In the genomic region with DNA sequence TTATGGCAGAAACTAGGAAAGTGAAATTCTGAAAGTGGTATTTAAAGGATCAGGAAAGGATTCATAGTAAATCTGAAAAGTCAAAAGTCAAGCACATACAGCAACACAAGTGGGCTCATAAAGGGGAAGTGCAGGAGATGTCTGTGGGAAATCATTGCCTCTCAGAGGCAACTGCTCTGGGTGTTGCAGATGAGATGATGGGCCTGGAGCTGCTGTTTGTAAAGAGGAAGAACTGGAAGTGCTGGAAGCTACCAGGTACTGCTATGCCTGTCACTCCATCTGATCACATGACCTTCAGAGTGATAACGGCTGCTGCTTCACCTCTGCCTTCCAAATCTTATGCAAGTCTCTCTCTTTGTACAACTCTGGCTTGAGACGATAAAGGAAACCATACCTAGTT, we compare ENCODE assay signal across 20 cellular contexts.
"Had no signal": no experiment of that assay in that cellular context is flagged by ENCODE, and none has a peak within 500 bp of the region (broad histone marks: within the 10 kb centered on the region; RNA-seq: fewer than 3 reads in every experiment).

No MANE protein-coding gene starts in this region.

- H3K36me3 ChIP-seq: ascending aorta, colonic mucosa, gastrocnemius medialis, spleen, thoracic aorta, upper lobe of left lung had no signal

- H3K9me3 ChIP-seq: ascending aorta, colonic mucosa, gastrocnemius medialis, thoracic aorta, upper lobe of left lung had no signal

- DNase-seq: activated CD4-positive, alpha-beta T cell treated with anti-CD3 and anti-CD28 coated beads, Interleukin-2, amount 50 U/mL, for 1 hour; activated CD4-positive, CD25-positive, alpha-beta regulatory T cell treated with anti-CD3 and anti-CD28 coated beads, Interleukin-2, amount 50 U/mL, for 72 hours; activated CD8-positive, alpha-beta memory T cell treated with anti-CD3 and anti-CD28 coated beads, Interleukin-2, amount 50 U/mL, for 4 hours; activated gamma-delta T cell; activated T-cell treated with anti-CD3 and anti-CD28 coated beads, Interleukin-2, amount 50 U/mL, for 48 hours; colonic mucosa; erythroblast; gastrocnemius medialis; left ventricle myocardium superior; nephron progenitor cell; nucleus accumbens; posterior cingulate gyrus; spleen; stimulated activated CD4-positive, alpha-beta T cell treated with anti-CD3 and anti-CD28 coated beads, Interleukin-4, amount 100 ng/mL, for 4 hours; upper lobe of left lung had no signal

- H3K4me3 ChIP-seq: ascending aorta, colonic mucosa, gastrocnemius medialis, spleen, thoracic aorta, upper lobe of left lung had no signal

- H3K27ac Mint-ChIP-seq: activated naive CD4-positive, alpha-beta T cell treated with anti-CD3 and anti-CD28 coated beads, Interleukin-2, amount 50 U/mL, for 24 hours; nephron progenitor cell; stimulated activated memory B cell treated with anti-CD40 and anti-IgM and Interleukin-4, amounts not matched to agents 10 μg/mL and 1 μg/mL and 100 μg/mL, for 72 hours had no signal

- H3K9me3 Mint-ChIP-seq: activated naive CD4-positive, alpha-beta T cell treated with anti-CD3 and anti-CD28 coated beads, Interleukin-2, amount 50 U/mL, for 24 hours; nephron progenitor cell; stimulated activated memory B cell treated with anti-CD40 and anti-IgM and Interleukin-4, amounts not matched to agents 10 μg/mL and 1 μg/mL and 100 μg/mL, for 72 hours had no signal

- H3K27me3 Mint-ChIP-seq: central memory CD8-positive, alpha-beta T cell; stimulated activated memory B cell treated with anti-CD40 and anti-IgM and Interleukin-4, amounts not matched to agents 10 μg/mL and 1 μg/mL and 100 μg/mL, for 72 hours had no signal

- H3K27me3 ChIP-seq: ascending aorta, colonic mucosa, gastrocnemius medialis, spleen, upper lobe of left lung had no signal

- H3K4me1 Mint-ChIP-seq: activated naive CD4-positive, alpha-beta T cell treated with anti-CD3 and anti-CD28 coated beads, Interleukin-2, amount 50 U/mL, for 24 hours; nephron progenitor cell; stimulated activated memory B cell treated with anti-CD40 and anti-IgM and Interleukin-4, amounts not matched to agents 10 μg/mL and 1 μg/mL and 100 μg/mL, for 72 hours had no signal

- H3K4me3 Mint-ChIP-seq: activated naive CD4-positive, alpha-beta T cell treated with anti-CD3 and anti-CD28 coated beads, Interleukin-2, amount 50 U/mL, for 24 hours; central memory CD8-positive, alpha-beta T cell; nephron progenitor cell; stimulated activated memory B cell treated with anti-CD40 and anti-IgM and Interleukin-4, amounts not matched to agents 10 μg/mL and 1 μg/mL and 100 μg/mL, for 72 hours had no signal

- H3K4me1 ChIP-seq: ascending aorta, colonic mucosa, upper lobe of left lung had no signal

- H3K36me3 Mint-ChIP-seq: activated naive CD4-positive, alpha-beta T cell treated with anti-CD3 and anti-CD28 coated beads, Interleukin-2, amount 50 U/mL, for 24 hours had no signal
